ENCODE assay signal across 19 cellular contexts in the genomic region with DNA sequence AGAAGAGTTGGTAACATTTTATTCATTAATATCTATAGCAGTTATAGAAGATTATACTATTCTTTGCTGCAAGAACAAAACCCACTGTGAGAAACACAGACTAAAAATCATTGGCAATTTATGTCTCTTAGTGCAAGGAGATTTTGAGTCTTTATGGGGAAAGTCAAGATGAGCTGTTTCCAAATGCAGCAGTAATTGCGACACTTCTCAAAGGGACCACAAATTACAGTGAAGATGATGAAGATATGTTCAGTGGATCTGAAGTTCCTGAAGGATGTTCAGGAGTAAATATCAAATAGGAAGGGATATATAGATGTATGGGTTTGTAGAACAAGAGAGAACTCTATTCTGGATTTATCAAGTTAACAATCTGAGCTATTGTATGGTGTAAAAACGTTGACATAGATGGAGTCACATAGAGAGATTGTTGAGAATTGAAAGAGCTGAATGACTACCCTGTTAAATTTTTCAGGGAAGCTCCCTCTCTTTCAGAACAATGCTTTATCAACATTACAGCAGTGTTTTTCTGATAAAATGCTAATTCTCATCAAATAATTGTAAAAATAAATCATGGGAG.
A peak's percentile ranks its signal among the peaks of the same experiment; 100 is the strongest.
DNase-seq lines count a peak whose midpoint lies in the region; ATAC-seq and TF ChIP-seq lines count a peak whose summit lies in the region.
"Had no signal": no experiment of that assay in that cellular context is flagged by ENCODE, and none has a peak within 500 bp of the region (broad histone marks: within the 10 kb centered on the region; RNA-seq: fewer than 3 reads in every experiment).

No MANE protein-coding gene starts in this region.

- 94 to 96% methylated on average over 2 of the region's 2 CpGs for WGBS in GM23248 (ENCODE audit: low coverage in 1 of 2, low lambda C conversion rate in 2 of 2, missing lambda C conversion rate in 2 of 2), 2 experiments

- H4K20me1 ChIP-seq in GM23248 (ENCODE audit: insufficient read depth) (no peaks in the 10 kb centered on the region), osteoblast (ENCODE audit: insufficient read depth, low read length) (no peaks in the 10 kb centered on the region)

- H3K36me3 ChIP-seq in GM23248 (ENCODE audit: low read depth), result no peaks in the 10 kb centered on the region
- H3K36me3 ChIP-seq in osteoblast (ENCODE audit: insufficient read depth, low read length), result no peaks in the 10 kb centered on the region

- H3K4me1 ChIP-seq in GM23248 (ENCODE audit: insufficient read depth), result peaks cover 37% of the 10 kb centered on the region
- H3K4me1 ChIP-seq in osteoblast (ENCODE audit: insufficient read depth, low read length), result peaks cover 33% of the 10 kb centered on the region

- H3K4me2 ChIP-seq in GM23248 (ENCODE audit: unreplicated experiment) (peak overlapping the region; percentile 5), osteoblast (ENCODE audit: insufficient read depth, low read length) (no peak overlapping the region)
- H3K4me2 ChIP-seq: KMS-11 had no signal

- H3K9me2 ChIP-seq in GM23248 (ENCODE audit: insufficient read depth), result 0 out of 2 replicates have a peak, but pooled peaks cover 3% of the 10 kb centered on the region

- H3K27ac ChIP-seq in GM23248, result no peak overlapping the region
- H3K27ac ChIP-seq in osteoblast (ENCODE audit: low read depth, low read length), result no peak overlapping the region
- H3K27ac ChIP-seq: HL-60, KMS-11 had no signal

- peaks cover 29% of the 10 kb centered on the region for H3F3A ChIP-seq in GM23248 (ENCODE audit: insufficient read depth)

- ATAC-seq in HG02759 (IDR thresholded peaks at IDR 0.05; ENCODE audit: unreplicated experiment) (no peak), GM21717 (IDR thresholded peaks at IDR 0.05; ENCODE audit: unreplicated experiment) (no peak)
- ATAC-seq: SK-N-SH treated with all-trans-retinoic acid at 6 μM for 48 hours had no signal

- H3K27me3 ChIP-seq in GM23248 (replicated peaks; ENCODE audit: insufficient read depth), result no peaks in the 10 kb centered on the region
- H3K27me3 ChIP-seq in osteoblast (ENCODE audit: insufficient read depth, low read length), result no peaks in the 10 kb centered on the region

- H2AFZ ChIP-seq in GM23248, result no peak overlapping the region
- peak overlapping the region; percentile 30 for H2AFZ ChIP-seq in osteoblast (ENCODE audit: low read length)

- in situ Hi-C loops in GM23248 (cut with MboI), result no loop called here

- DNase-seq in GM23248, result peak; percentile 28
- peak; percentile 38 for DNase-seq in MV-4-11 (lab: John Stamatoyannopoulos, UW)
- DNase-seq in fibroblast of mammary gland (ENCODE audit: low read depth), result peak; percentile 45
- DNase-seq in osteoblast (ENCODE audit: insufficient read length, low spot score, missing footprints), result no peak
- DNase-seq in stimulated activated CD4-positive, alpha-beta T cell treated with anti-CD3 and anti-CD28 coated beads, Interleukin-12 subunit alpha, Interleukin-12 subunit beta, amount 100 ng/mL, for 4 hours, result no peak
- DNase-seq: ACHN; Calu3; CD4-positive, alpha-beta T cell; DMS79; NCI-H1417; NCI-H2081; NCI-H2227 treated with DMSO at 0.1 percent for 48 hours; NCI-H526 treated with DMSO at 0.1 percent for 48 hours; NK-92 treated with Interleukin-12 subunit alpha and Interleukin-12 subunit beta, amount 100 ng/mL, for 24 hours had no signal

- no peak overlapping the region for H3K9ac ChIP-seq in GM23248
- H3K9ac ChIP-seq: KMS-11 had no signal

- H3K9me3 ChIP-seq in GM23248 (ENCODE audit: low read depth), result no peaks in the 10 kb centered on the region
- H3K9me3 ChIP-seq in osteoblast (ENCODE audit: low read depth, low read length), result no peaks in the 10 kb centered on the region

- H3K79me2 ChIP-seq in GM23248 (ENCODE audit: insufficient read depth), result no peaks in the 10 kb centered on the region
- H3K79me2 ChIP-seq in osteoblast (ENCODE audit: insufficient read depth, low read length), result no peaks in the 10 kb centered on the region

- H3K4me3 ChIP-seq in GM23248, result no peak overlapping the region
- no peak overlapping the region for H3K4me3 ChIP-seq in fibroblast of mammary gland (ENCODE audit: control insufficient read depth, low read depth, low read length)
- no peak overlapping the region for H3K4me3 ChIP-seq in osteoblast (ENCODE audit: insufficient read depth, low read length)

- TF ChIP-seq CTCF in fibroblast of mammary gland (conservative IDR thresholded peaks at IDR 0.05; ENCODE audit: control insufficient read depth, insufficient read depth, low read depth, low read length) (no peak), osteoblast (IDR thresholded peaks at IDR 0.05; ENCODE audit: extremely low read depth, low read depth, low read length) (no peak)

Comparison
In these comparisons a context has a peak if more than half of its experiments do, and no peak if none do; other contexts are left out.
1. DNase-seq: peak in GM23248 (single experiment), MV-4-11 (single experiment) and fibroblast of mammary gland (single experiment); none in osteoblast (single experiment) and stimulated activated CD4-positive, alpha-beta T cell treated with anti-CD3 and anti-CD28 coated beads, Interleukin-12 subunit alpha, Interleukin-12 subunit beta, amount 100 ng/mL, for 4 hours (single experiment).